9 cellular contexts compared by ENCODE assay signal in the genomic region with DNA sequence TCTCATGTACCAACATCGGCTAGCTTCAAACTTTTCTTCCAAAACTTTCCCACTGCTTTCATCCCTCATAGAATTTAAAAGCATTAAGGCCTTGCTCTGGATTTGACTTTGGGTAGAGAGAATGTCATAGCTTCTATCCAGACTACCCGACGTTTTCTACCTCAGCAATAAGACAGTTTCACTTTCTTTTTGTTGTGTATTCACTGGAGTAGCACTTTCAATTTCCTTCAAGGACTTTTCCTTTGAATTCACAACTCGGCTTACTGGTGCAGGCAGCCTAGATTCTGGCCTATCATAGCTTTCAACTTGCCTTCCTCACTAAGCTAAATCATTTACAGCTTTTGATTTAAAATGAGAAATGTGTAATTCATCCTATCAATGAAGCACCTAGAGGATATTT.
DNase-seq lines count a peak whose midpoint lies in the region; ATAC-seq and TF ChIP-seq lines count a peak whose summit lies in the region.
"Had no signal": no experiment of that assay in that cellular context is flagged by ENCODE, and none has a peak within 500 bp of the region (broad histone marks: within the 10 kb centered on the region; RNA-seq: fewer than 3 reads in every experiment).

No MANE protein-coding gene starts in this region.

- H3K36me3 ChIP-seq in Peyer's patch = no peaks in the 10 kb centered on the region
- no peaks in the 10 kb centered on the region for H3K36me3 ChIP-seq in gastroesophageal sphincter
- no peaks in the 10 kb centered on the region for H3K36me3 ChIP-seq in tibial artery

- H3K27ac ChIP-seq in Peyer's patch (peak overlapping the region in 2 of 4 donors; percentile 12 to 41), gastroesophageal sphincter (peak overlapping the region in 2 of 4 donors; percentile 12 to 31), tibial artery (peak overlapping the region; percentile 19 to 73)

- no peaks in the 10 kb centered on the region for H3K9me3 Mint-ChIP-seq in activated CD4-positive, alpha-beta T cell treated with anti-CD3 and anti-CD28 coated beads, Interleukin-2, amount 10 ng/mL, durations not matched to agents 7 days and 5 days
- H3K9me3 Mint-ChIP-seq: naive B cell had no signal

- ATAC-seq in gastroesophageal sphincter (no peak), GM21737 (IDR thresholded peaks at IDR 0.05; ENCODE audit: unreplicated experiment) (no peak)

- peaks cover 7% of the 10 kb centered on the region for H3K4me1 Mint-ChIP-seq in activated CD4-positive, alpha-beta T cell treated with anti-CD3 and anti-CD28 coated beads, Interleukin-2, amount 10 ng/mL, durations not matched to agents 7 days and 5 days
- H3K4me1 Mint-ChIP-seq: naive B cell had no signal

- peak overlapping the region; percentile 81 for H3K27ac Mint-ChIP-seq in activated CD4-positive, alpha-beta T cell treated with anti-CD3 and anti-CD28 coated beads, Interleukin-2, amount 10 ng/mL, durations not matched to agents 7 days and 5 days
- H3K27ac Mint-ChIP-seq: naive B cell had no signal

- intact Hi-C loops in tibial artery (cut with DNase I; ENCODE audit: low total_unique reads) = no loop called here

- DNase-seq in activated CD4-positive, alpha-beta T cell treated with anti-CD3 and anti-CD28 coated beads, Interleukin-2, amount 10 ng/mL, durations not matched to agents 7 days and 5 days = no peak
- no peak for DNase-seq in activated CD4-positive, alpha-beta T cell treated with anti-CD3 and anti-CD28 coated beads for 1 hour
- DNase-seq in Peyer's patch (no peak), tibial artery (no peak), iPS-NIHi7 (ENCODE audit: extremely low spot score) (no peak), NCI-H146 (lab: John Stamatoyannopoulos, UW) (no peak)
- DNase-seq: naive B cell had no signal

- H3K9me3 ChIP-seq in Peyer's patch = no peaks in the 10 kb centered on the region
- H3K9me3 ChIP-seq in gastroesophageal sphincter = no peaks in the 10 kb centered on the region
- H3K9me3 ChIP-seq in tibial artery = no peaks in the 10 kb centered on the region

- H3K4me1 ChIP-seq in Peyer's patch = no peaks in the 10 kb centered on the region
- H3K4me1 ChIP-seq in gastroesophageal sphincter = no peaks in the 10 kb centered on the region
- peaks cover 0 to 57% (median 17%) of the 10 kb centered on the region in 4 donors for H3K4me1 ChIP-seq in tibial artery

- 39% methylated on average over 3 to 4 of the region's 4 CpGs for WGBS in gastroesophageal sphincter (ENCODE audit: low coverage in 1 of 2), 2 donors

- no peak for TF ChIP-seq CTCF in Peyer's patch (IDR thresholded peaks at IDR 0.05)
- no peak for TF ChIP-seq CTCF in gastroesophageal sphincter (IDR thresholded peaks at IDR 0.05)
- no peak for TF ChIP-seq CTCF in tibial artery (IDR thresholded peaks at IDR 0.05)

- H3K27me3 Mint-ChIP-seq in activated CD4-positive, alpha-beta T cell treated with anti-CD3 and anti-CD28 coated beads, Interleukin-2, amount 10 ng/mL, durations not matched to agents 7 days and 5 days = no peaks in the 10 kb centered on the region
- H3K27me3 Mint-ChIP-seq: naive B cell had no signal

- no peaks in the 10 kb centered on the region for H3K36me3 Mint-ChIP-seq in activated CD4-positive, alpha-beta T cell treated with anti-CD3 and anti-CD28 coated beads, Interleukin-2, amount 10 ng/mL, durations not matched to agents 7 days and 5 days (ENCODE audit: low read depth)
- H3K36me3 Mint-ChIP-seq: naive B cell had no signal

- TF ChIP-seq EP300 in gastroesophageal sphincter (IDR thresholded peaks at IDR 0.05) = no peak

- no peaks in the 10 kb centered on the region for H3K27me3 ChIP-seq in Peyer's patch
- no peaks in the 10 kb centered on the region for H3K27me3 ChIP-seq in gastroesophageal sphincter
- H3K27me3 ChIP-seq in tibial artery = no peaks in the 10 kb centered on the region

- no peak for TF ChIP-seq POLR2A in Peyer's patch (IDR thresholded peaks at IDR 0.05)
- TF ChIP-seq POLR2A in gastroesophageal sphincter (IDR thresholded peaks at IDR 0.05) = no peak

- H3K4me3 Mint-ChIP-seq in activated CD4-positive, alpha-beta T cell treated with anti-CD3 and anti-CD28 coated beads, Interleukin-2, amount 10 ng/mL, durations not matched to agents 7 days and 5 days = peak overlapping the region; percentile 54

- CTCF ChIA-PET in activated CD4-positive, alpha-beta T cell treated with anti-CD3 and anti-CD28 coated beads, Interleukin-2, amount 10 ng/mL, durations not matched to agents 7 days and 5 days (lab: Charles Lee) = no interaction called here

- H3K4me3 ChIP-seq in Peyer's patch = peak overlapping the region in 3 of 4 donors; percentile 19 to 45 (median 43)
- peak overlapping the region; percentile 25 to 26 for H3K4me3 ChIP-seq in gastroesophageal sphincter
- peak overlapping the region; percentile 28 to 42 for H3K4me3 ChIP-seq in tibial artery

- POLR2A ChIA-PET in activated CD4-positive, alpha-beta T cell treated with anti-CD3 and anti-CD28 coated beads, Interleukin-2, amount 10 ng/mL, durations not matched to agents 7 days and 5 days (lab: Charles Lee) = interaction anchor here (0.6 kb wide), 1 partner anchor 36 kb away, joined by 3 read pairs; no protein-coding TSS in a partner anchor
